15 cellular contexts compared by ENCODE assay signal in the genomic region with DNA sequence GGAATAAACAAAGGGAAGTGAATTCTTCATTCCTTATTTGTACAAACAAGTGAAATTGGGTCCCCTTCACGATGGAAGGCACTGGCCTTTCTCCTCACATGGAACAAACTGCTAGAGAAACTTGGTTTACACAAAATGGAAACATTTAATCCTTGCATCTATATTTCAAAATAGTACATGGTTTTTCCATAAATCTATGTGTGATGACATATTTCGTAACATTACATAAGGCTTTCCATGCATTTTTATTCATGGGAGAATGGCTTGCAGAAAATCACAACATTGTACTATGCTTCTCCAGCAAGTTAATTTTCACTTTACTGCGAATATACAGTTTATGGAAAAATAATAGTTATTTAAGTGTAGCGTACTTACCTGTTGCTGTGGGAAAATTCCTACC.
"Had no signal": no experiment of that assay in that cellular context is flagged by ENCODE, and none has a peak within 500 bp of the region (broad histone marks: within the 10 kb centered on the region; RNA-seq: fewer than 3 reads in every experiment).

No MANE protein-coding gene starts in this region.

- H3K9me3 Mint-ChIP-seq: activated CD4-positive, alpha-beta memory T cell treated with anti-CD3 and anti-CD28 coated beads, Interleukin-2, amount 10 ng/mL, durations not matched to agents 7 days and 5 days; activated naive CD4-positive, alpha-beta T cell treated with anti-CD3 and anti-CD28 coated beads, Interleukin-2, amount 50 U/mL, for 72 hours; stimulated activated memory B cell treated with anti-CD40 and anti-IgM and Interleukin-4, amounts not matched to agents 10 μg/mL and 1 μg/mL and 100 μg/mL, for 72 hours had no signal

- H3K9me3 ChIP-seq: breast epithelium, esophagus muscularis mucosa, tibial artery, uterus had no signal

- H3K36me3 ChIP-seq: breast epithelium, esophagus muscularis mucosa, tibial artery, uterus had no signal

- H3K27ac ChIP-seq: breast epithelium, esophagus muscularis mucosa, tibial artery had no signal

- H3K27me3 ChIP-seq: breast epithelium, esophagus muscularis mucosa, tibial artery, uterus had no signal

- ATAC-seq: activated naive CD4-positive, alpha-beta T cell treated with anti-CD3 and anti-CD28 coated beads, Interleukin-2, amount 50 U/mL, for 72 hours; natural killer cell treated with Interleukin-12 subunit alpha and Interleukin-12 subunit beta and Interleukin-15 and Interleukin-18, amount 100 ng/mL, for 72 hours; stimulated activated memory B cell treated with anti-CD40 and anti-IgM and Interleukin-4, amounts not matched to agents 10 μg/mL and 1 μg/mL and 100 μg/mL, for 72 hours; T-helper 17 cell had no signal

- DNase-seq: activated CD4-positive, alpha-beta memory T cell treated with anti-CD3 and anti-CD28 coated beads, Interleukin-2, amount 10 ng/mL, durations not matched to agents 7 days and 5 days; activated CD4-positive, alpha-beta T cell treated with anti-CD3 and anti-CD28 coated beads for 4 hours; activated effector memory CD4-positive, alpha-beta T cell treated with anti-CD3 and anti-CD28 coated beads, Interleukin-2, amount 50 U/mL, for 16 hours; activated T-cell treated with anti-CD3 and anti-CD28 coated beads, Interleukin-2, amount 50 U/mL, for 48 hours; foreskin fibroblast; hypothalamus; mesenchymal stem cell; T-helper 17 cell; tibial artery; uterus had no signal

- H3K4me3 ChIP-seq: breast epithelium, tibial artery, uterus had no signal

- H3K36me3 Mint-ChIP-seq: activated naive CD4-positive, alpha-beta T cell treated with anti-CD3 and anti-CD28 coated beads, Interleukin-2, amount 50 U/mL, for 72 hours; natural killer cell treated with Interleukin-12 subunit alpha and Interleukin-12 subunit beta and Interleukin-15 and Interleukin-18, amount 100 ng/mL, for 72 hours; stimulated activated memory B cell treated with anti-CD40 and anti-IgM and Interleukin-4, amounts not matched to agents 10 μg/mL and 1 μg/mL and 100 μg/mL, for 72 hours had no signal

- H3K4me3 Mint-ChIP-seq: activated CD4-positive, alpha-beta memory T cell treated with anti-CD3 and anti-CD28 coated beads, Interleukin-2, amount 10 ng/mL, durations not matched to agents 7 days and 5 days; natural killer cell treated with Interleukin-12 subunit alpha and Interleukin-12 subunit beta and Interleukin-15 and Interleukin-18, amount 100 ng/mL, for 72 hours; stimulated activated memory B cell treated with anti-CD40 and anti-IgM and Interleukin-4, amounts not matched to agents 10 μg/mL and 1 μg/mL and 100 μg/mL, for 72 hours; T-helper 17 cell had no signal

- H3K4me1 Mint-ChIP-seq: activated CD4-positive, alpha-beta memory T cell treated with anti-CD3 and anti-CD28 coated beads, Interleukin-2, amount 10 ng/mL, durations not matched to agents 7 days and 5 days; stimulated activated memory B cell treated with anti-CD40 and anti-IgM and Interleukin-4, amounts not matched to agents 10 μg/mL and 1 μg/mL and 100 μg/mL, for 72 hours; T-helper 17 cell had no signal

- H3K27ac Mint-ChIP-seq: activated CD4-positive, alpha-beta memory T cell treated with anti-CD3 and anti-CD28 coated beads, Interleukin-2, amount 10 ng/mL, durations not matched to agents 7 days and 5 days; activated naive CD4-positive, alpha-beta T cell treated with anti-CD3 and anti-CD28 coated beads, Interleukin-2, amount 50 U/mL, for 72 hours; natural killer cell treated with Interleukin-12 subunit alpha and Interleukin-12 subunit beta and Interleukin-15 and Interleukin-18, amount 100 ng/mL, for 72 hours; stimulated activated memory B cell treated with anti-CD40 and anti-IgM and Interleukin-4, amounts not matched to agents 10 μg/mL and 1 μg/mL and 100 μg/mL, for 72 hours; T-helper 17 cell had no signal

- H3K4me1 ChIP-seq: breast epithelium had no signal
